ENCODE assay signal across 1 cellular context in genomic region chr6:95357380-95358025, GRCh38.
TF ChIP-seq lines count a peak whose summit lies in the region.

No MANE protein-coding gene starts in this region.

TF ChIP-seq in HCT116, 20 proteins besides CTCF, POLR2A, EP300 and RAD21 (continued from another document):
- TF ChIP-seq SP1 (IDR thresholded peaks at IDR 0.05; ENCODE audit: low read depth) (no peak), ZFX (IDR thresholded peaks at IDR 0.05) (no peak), ELF1 (IDR thresholded peaks at IDR 0.05; ENCODE audit: borderline replicate concordance, low read depth) (no peak), JUND (IDR thresholded peaks at IDR 0.05) (no peak), SIN3A (IDR thresholded peaks at IDR 0.05; ENCODE audit: low read depth) (no peak), YY1 (IDR thresholded peaks at IDR 0.05; ENCODE audit: extremely low read depth, insufficient replicate concordance, low read depth, low read length) (no peak), FOSL1 (IDR thresholded peaks at IDR 0.05; ENCODE audit: low read depth) (no peak), MAX (IDR thresholded peaks at IDR 0.05) (no peak), EZH2 (IDR thresholded peaks at IDR 0.05) (no peak), EZH2phosphoT487 (IDR thresholded peaks at IDR 0.05; ENCODE audit: borderline replicate concordance) (no peak), TCF7L2 (IDR thresholded peaks at IDR 0.05; ENCODE audit: borderline replicate concordance, extremely low read depth, insufficient read depth, insufficient read length) (no peak), CEBPB (IDR thresholded peaks at IDR 0.05; ENCODE audit: low read depth) (no peak), SRF (IDR thresholded peaks at IDR 0.05; ENCODE audit: low read depth) (no peak), REST (IDR thresholded peaks at IDR 0.05; ENCODE audit: low read depth) (no peak), EGR1 (IDR thresholded peaks at IDR 0.05; ENCODE audit: low read depth) (no peak)
TF ChIP-seq in HCT116: peak in this region for 0.
